ENCODE assay signal across 1 cellular context in genomic region chr1:151540021-151540981, GRCh38.
A peak's percentile ranks its signal among the peaks of the same experiment; 100 is the strongest.
TF ChIP-seq lines count a peak whose summit lies in the region.

Gene TUFT1, plus strand, starts transcription at chr1:151540309. Its CDS starts 58 bp downstream, at chr1:151540367.

TF ChIP-seq in HepG2, 621 proteins besides CTCF, POLR2A, EP300 and RAD21 (continued from another document and continues in another):
- TF ChIP-seq ATAD3A (CRISPR knock-in tag; IDR thresholded peaks at IDR 0.05) = no peak
- TF ChIP-seq ATF7-NPFF (CRISPR knock-in tag; IDR thresholded peaks at IDR 0.05; ENCODE audit: low read depth) = peak; percentile 43; the same call in 1 of the 2 replicates
- TF ChIP-seq, protein P1, sequence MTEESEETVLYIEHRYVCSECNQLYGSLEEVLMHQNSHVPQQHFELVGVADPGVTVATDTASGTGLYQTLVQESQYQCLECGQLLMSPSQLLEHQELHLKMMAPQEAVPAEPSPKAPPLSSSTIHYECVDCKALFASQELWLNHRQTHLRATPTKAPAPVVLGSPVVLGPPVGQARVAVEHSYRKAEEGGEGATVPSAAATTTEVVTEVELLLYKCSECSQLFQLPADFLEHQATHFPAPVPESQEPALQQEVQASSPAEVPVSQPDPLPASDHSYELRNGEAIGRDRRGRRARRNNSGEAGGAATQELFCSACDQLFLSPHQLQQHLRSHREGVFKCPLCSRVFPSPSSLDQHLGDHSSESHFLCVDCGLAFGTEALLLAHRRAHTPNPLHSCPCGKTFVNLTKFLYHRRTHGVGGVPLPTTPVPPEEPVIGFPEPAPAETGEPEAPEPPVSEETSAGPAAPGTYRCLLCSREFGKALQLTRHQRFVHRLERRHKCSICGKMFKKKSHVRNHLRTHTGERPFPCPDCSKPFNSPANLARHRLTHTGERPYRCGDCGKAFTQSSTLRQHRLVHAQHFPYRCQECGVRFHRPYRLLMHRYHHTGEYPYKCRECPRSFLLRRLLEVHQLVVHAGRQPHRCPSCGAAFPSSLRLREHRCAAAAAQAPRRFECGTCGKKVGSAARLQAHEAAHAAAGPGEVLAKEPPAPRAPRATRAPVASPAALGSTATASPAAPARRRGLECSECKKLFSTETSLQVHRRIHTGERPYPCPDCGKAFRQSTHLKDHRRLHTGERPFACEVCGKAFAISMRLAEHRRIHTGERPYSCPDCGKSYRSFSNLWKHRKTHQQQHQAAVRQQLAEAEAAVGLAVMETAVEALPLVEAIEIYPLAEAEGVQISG (CRISPR knock-in tag; IDR thresholded peaks at IDR 0.05) = peak; percentile 58; the same call in 1 of the 2 replicates
- TF ChIP-seq, protein P2, sequence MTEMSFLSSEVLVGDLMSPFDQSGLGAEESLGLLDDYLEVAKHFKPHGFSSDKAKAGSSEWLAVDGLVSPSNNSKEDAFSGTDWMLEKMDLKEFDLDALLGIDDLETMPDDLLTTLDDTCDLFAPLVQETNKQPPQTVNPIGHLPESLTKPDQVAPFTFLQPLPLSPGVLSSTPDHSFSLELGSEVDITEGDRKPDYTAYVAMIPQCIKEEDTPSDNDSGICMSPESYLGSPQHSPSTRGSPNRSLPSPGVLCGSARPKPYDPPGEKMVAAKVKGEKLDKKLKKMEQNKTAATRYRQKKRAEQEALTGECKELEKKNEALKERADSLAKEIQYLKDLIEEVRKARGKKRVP (CRISPR knock-in tag; IDR thresholded peaks at IDR 0.05) = peak in 1 of 2 experiments; percentile 62; a peak in 2 of 4 replicates
- TF ChIP-seq PHF5A (CRISPR knock-in tag; IDR thresholded peaks at IDR 0.05; ENCODE audit: low read depth, unreplicated experiment) = no peak
- peak; percentile 90 for TF ChIP-seq CSRNP1 (CRISPR knock-in tag; IDR thresholded peaks at IDR 0.05)
- TF ChIP-seq MXI1 (IDR thresholded peaks at IDR 0.05; ENCODE audit: borderline replicate concordance, low read depth, low read length) = 0 out of 3 replicates have a peak, but pooled peaks have one; percentile 73
- TF ChIP-seq TFE3 (CRISPR knock-in tag; IDR thresholded peaks at IDR 0.05) = no peak
- no peak for TF ChIP-seq NR2F6 (IDR thresholded peaks at IDR 0.05)
- peak; percentile 26; the same call in 1 of the 2 replicates for TF ChIP-seq NR2F6 (CRISPR knock-in tag; IDR thresholded peaks at IDR 0.05)
- TF ChIP-seq, protein P3, sequence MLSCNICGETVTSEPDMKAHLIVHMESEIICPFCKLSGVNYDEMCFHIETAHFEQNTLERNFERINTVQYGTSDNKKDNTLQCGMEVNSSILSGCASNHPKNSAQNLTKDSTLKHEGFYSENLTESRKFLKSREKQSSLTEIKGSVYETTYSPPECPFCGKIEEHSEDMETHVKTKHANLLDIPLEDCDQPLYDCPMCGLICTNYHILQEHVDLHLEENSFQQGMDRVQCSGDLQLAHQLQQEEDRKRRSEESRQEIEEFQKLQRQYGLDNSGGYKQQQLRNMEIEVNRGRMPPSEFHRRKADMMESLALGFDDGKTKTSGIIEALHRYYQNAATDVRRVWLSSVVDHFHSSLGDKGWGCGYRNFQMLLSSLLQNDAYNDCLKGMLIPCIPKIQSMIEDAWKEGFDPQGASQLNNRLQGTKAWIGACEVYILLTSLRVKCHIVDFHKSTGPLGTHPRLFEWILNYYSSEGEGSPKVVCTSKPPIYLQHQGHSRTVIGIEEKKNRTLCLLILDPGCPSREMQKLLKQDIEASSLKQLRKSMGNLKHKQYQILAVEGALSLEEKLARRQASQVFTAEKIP (CRISPR knock-in tag; IDR thresholded peaks at IDR 0.05; ENCODE audit: borderline replicate concordance) = no peak
- TF ChIP-seq ZSCAN9 (CRISPR knock-in tag; IDR thresholded peaks at IDR 0.05; ENCODE audit: borderline replicate concordance) = no peak
- no peak for TF ChIP-seq ZNF251 (CRISPR knock-in tag; IDR thresholded peaks at IDR 0.05)
- TF ChIP-seq ZNF878 (CRISPR knock-in tag; IDR thresholded peaks at IDR 0.05) = peak; percentile 83; the same call in 1 of the 2 replicates
- TF ChIP-seq ZNF557 (CRISPR knock-in tag; IDR thresholded peaks at IDR 0.05) = no peak; the same call in 1 of the 2 replicates
- peak; percentile 98 for TF ChIP-seq RBFOX2 (IDR thresholded peaks at IDR 0.05; ENCODE audit: low read depth, low read length)
- TF ChIP-seq AFF4 (CRISPR knock-in tag; IDR thresholded peaks at IDR 0.05) = 0 out of 2 replicates have a peak, but pooled peaks have one; percentile 61
- peak; percentile 51; the same call in 1 of the 2 replicates for TF ChIP-seq KLF12 (CRISPR knock-in tag; IDR thresholded peaks at IDR 0.05; ENCODE audit: borderline replicate concordance)
- no peak; the same call in 1 of the 2 replicates for TF ChIP-seq CREBL2 (CRISPR knock-in tag; IDR thresholded peaks at IDR 0.05; ENCODE audit: borderline replicate concordance)
- TF ChIP-seq ZNF674 (CRISPR knock-in tag; IDR thresholded peaks at IDR 0.05; ENCODE audit: low read depth) = no peak; the same call in 1 of the 2 replicates
- peak; percentile 79 for TF ChIP-seq ZFY (CRISPR knock-in tag; IDR thresholded peaks at IDR 0.05)
- TF ChIP-seq TFDP1 (CRISPR knock-in tag; IDR thresholded peaks at IDR 0.05; ENCODE audit: borderline replicate concordance) = peak; percentile 56; the same call in 1 of the 2 replicates
- TF ChIP-seq MED8 (CRISPR knock-in tag; IDR thresholded peaks at IDR 0.05; ENCODE audit: insufficient replicate concordance) = peak; percentile 59
- no peak for TF ChIP-seq TRAFD1 (CRISPR knock-in tag; IDR thresholded peaks at IDR 0.05; ENCODE audit: borderline replicate concordance)
- no peak for TF ChIP-seq NCOA5 (CRISPR knock-in tag; IDR thresholded peaks at IDR 0.05)
- no peak for TF ChIP-seq FOSL1 (CRISPR knock-in tag; IDR thresholded peaks at IDR 0.05; ENCODE audit: borderline replicate concordance)
- no peak for TF ChIP-seq ZNF549 (CRISPR knock-in tag; IDR thresholded peaks at IDR 0.05)
- no peak for TF ChIP-seq SOX13 (IDR thresholded peaks at IDR 0.05)
- TF ChIP-seq SOX13 (CRISPR knock-in tag; conservative IDR thresholded peaks at IDR 0.05 in 1 of 2, IDR thresholded peaks at IDR 0.05 in 1 of 2) = no peak
- TF ChIP-seq ZNF670 (CRISPR knock-in tag; IDR thresholded peaks at IDR 0.05; ENCODE audit: borderline replicate concordance) = no peak
- no peak for TF ChIP-seq ZNF230 (CRISPR knock-in tag; IDR thresholded peaks at IDR 0.05)
- peak; percentile 87 for TF ChIP-seq ZNF781 (CRISPR knock-in tag; IDR thresholded peaks at IDR 0.05; ENCODE audit: borderline replicate concordance, not compliant biosample characterization)
- TF ChIP-seq, protein P4, sequence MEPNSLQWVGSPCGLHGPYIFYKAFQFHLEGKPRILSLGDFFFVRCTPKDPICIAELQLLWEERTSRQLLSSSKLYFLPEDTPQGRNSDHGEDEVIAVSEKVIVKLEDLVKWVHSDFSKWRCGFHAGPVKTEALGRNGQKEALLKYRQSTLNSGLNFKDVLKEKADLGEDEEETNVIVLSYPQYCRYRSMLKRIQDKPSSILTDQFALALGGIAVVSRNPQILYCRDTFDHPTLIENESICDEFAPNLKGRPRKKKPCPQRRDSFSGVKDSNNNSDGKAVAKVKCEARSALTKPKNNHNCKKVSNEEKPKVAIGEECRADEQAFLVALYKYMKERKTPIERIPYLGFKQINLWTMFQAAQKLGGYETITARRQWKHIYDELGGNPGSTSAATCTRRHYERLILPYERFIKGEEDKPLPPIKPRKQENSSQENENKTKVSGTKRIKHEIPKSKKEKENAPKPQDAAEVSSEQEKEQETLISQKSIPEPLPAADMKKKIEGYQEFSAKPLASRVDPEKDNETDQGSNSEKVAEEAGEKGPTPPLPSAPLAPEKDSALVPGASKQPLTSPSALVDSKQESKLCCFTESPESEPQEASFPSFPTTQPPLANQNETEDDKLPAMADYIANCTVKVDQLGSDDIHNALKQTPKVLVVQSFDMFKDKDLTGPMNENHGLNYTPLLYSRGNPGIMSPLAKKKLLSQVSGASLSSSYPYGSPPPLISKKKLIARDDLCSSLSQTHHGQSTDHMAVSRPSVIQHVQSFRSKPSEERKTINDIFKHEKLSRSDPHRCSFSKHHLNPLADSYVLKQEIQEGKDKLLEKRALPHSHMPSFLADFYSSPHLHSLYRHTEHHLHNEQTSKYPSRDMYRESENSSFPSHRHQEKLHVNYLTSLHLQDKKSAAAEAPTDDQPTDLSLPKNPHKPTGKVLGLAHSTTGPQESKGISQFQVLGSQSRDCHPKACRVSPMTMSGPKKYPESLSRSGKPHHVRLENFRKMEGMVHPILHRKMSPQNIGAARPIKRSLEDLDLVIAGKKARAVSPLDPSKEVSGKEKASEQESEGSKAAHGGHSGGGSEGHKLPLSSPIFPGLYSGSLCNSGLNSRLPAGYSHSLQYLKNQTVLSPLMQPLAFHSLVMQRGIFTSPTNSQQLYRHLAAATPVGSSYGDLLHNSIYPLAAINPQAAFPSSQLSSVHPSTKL (CRISPR knock-in tag; IDR thresholded peaks at IDR 0.05) = peak; percentile 13; the same call in 1 of the 2 replicates
- TF ChIP-seq ZFP36 (IDR thresholded peaks at IDR 0.05; ENCODE audit: borderline replicate concordance, low read depth, low read length, partially characterized antibody) = no peak
- TF ChIP-seq MTF1 (CRISPR knock-in tag; IDR thresholded peaks at IDR 0.05) = no peak
- no peak for TF ChIP-seq ATF1 (CRISPR knock-in tag; IDR thresholded peaks at IDR 0.05)
- TF ChIP-seq MEF2D (CRISPR knock-in tag; IDR thresholded peaks at IDR 0.05) = no peak; the same call in 1 of the 2 replicates
- no peak; the same call in 1 of the 2 replicates for TF ChIP-seq ZNF441 (CRISPR knock-in tag; IDR thresholded peaks at IDR 0.05; ENCODE audit: borderline replicate concordance)
- TF ChIP-seq MATR3 (CRISPR knock-in tag; IDR thresholded peaks at IDR 0.05) = no peak
- TF ChIP-seq MED1 (CRISPR knock-in tag; IDR thresholded peaks at IDR 0.05) = peak; percentile 55
- TF ChIP-seq ZNF619 (CRISPR knock-in tag; IDR thresholded peaks at IDR 0.05) = no peak
